ENCODE assay signal across 22 cellular contexts in the genomic region with DNA sequence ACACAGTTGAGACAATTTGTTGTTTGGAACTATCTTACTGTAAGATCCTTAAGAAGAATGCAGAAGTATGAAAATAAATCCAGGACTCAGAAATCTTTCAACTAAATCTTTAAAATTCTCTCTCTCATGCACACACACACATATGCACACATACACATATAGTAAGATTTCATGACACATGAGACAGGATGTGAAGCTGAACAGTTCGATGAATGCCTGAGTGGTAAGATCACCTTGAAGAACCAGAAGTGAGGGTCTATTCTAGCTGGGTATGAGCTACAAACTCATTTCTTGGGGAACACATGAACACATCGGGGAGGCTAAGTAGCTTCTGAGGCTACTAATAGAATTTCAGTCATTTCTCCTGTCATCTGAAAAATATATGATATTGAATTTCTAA.
"Had no signal": no experiment of that assay in that cellular context is flagged by ENCODE, and none has a peak within 500 bp of the region (broad histone marks: within the 10 kb centered on the region; RNA-seq: fewer than 3 reads in every experiment).

No MANE protein-coding gene starts in this region.

- H3K27ac ChIP-seq: hepatocyte, right atrium auricular region, transverse colon, uterus had no signal

- H3K27me3 ChIP-seq: hepatocyte, right atrium auricular region, transverse colon, uterus had no signal

- H3K4me3 ChIP-seq: hepatocyte, right atrium auricular region, transverse colon, uterus had no signal

- H3K9me3 ChIP-seq: right atrium auricular region, transverse colon, uterus had no signal

- DNase-seq: activated B cell treated with CpG ODN at 0.5 μM for 24 hours; activated CD4-positive, alpha-beta T cell treated with anti-CD3 and anti-CD28 coated beads for 36 hours; activated CD4-positive, alpha-beta T cell treated with anti-CD3 and anti-CD28 coated beads, Interleukin-2, amount 50 U/mL, for 4 hours; activated CD8-positive, alpha-beta memory T cell treated with anti-CD3 and anti-CD28 coated beads for 24 hours; activated CD8-positive, alpha-beta memory T cell treated with anti-CD3 and anti-CD28 coated beads, Interleukin-2, amount 50 U/mL, for 4 hours; activated naive CD4-positive, alpha-beta T cell treated with Interleukin-2 at 50 U/mL for 16 hours; activated naive CD8-positive, alpha-beta T cell treated with anti-CD3 and anti-CD28 coated beads for 36 hours; activated T-cell treated with anti-CD3 and anti-CD28 coated beads, Interleukin-2, amount 50 U/mL, for 24 hours; amniotic stem cell; effector CD4-positive, alpha-beta T cell; glutamatergic neuron; immature natural killer cell; left ventricle myocardium superior; midbrain; natural killer cell; stimulated activated CD4-positive, alpha-beta T cell treated with anti-CD3 and anti-CD28 coated beads, Interleukin-12 subunit alpha, Interleukin-12 subunit beta, amount 100 ng/mL, for 4 hours; stimulated activated naive CD8-positive, alpha-beta T cell treated with anti-CD3 and anti-CD28 coated beads, Interleukin-15, amount 100 ng/mL, for 72 hours; T1000; transverse colon; uterus had no signal

- H3K36me3 ChIP-seq: right atrium auricular region, transverse colon, uterus had no signal

- H3K4me1 ChIP-seq: right atrium auricular region, transverse colon, uterus had no signal
